In the genomic region with DNA sequence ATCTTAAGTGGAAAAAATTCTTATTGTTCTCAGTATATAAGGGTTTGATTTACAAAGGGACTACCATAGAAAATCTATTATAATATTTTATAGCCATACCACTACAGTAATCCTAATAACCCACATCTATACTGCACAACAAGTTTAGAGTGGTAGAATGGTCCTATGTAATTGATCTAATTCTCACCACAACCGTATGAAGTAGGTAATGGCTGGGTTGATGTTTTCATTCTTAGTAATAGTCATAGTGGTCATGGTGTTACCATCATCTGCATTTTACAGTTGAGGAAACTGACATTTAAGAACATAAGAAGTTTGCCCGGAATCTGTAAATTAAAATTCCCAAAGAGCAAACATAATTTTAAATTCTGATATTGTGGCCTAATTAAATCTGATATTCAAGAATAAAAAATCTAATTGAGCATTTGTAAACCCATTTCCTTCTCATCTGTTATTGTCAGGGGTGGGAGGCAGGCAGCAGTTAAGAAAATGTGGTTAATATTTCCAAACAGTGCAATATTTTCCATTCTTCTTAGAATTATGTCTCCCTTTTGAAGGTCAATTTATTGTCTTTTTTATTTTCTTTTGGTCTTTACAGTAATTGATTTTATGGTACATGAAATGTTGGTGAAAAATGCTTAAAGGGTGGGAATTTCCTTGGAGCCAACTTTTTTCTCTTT, we compare ENCODE assay signal across 30 cellular contexts.
A peak's percentile ranks its signal among the peaks of the same experiment; 100 is the strongest.
DNase-seq lines count a peak whose midpoint lies in the region; ATAC-seq and TF ChIP-seq lines count a peak whose summit lies in the region.
"Had no signal": no experiment of that assay in that cellular context is flagged by ENCODE, and none has a peak within 500 bp of the region (broad histone marks: within the 10 kb centered on the region; RNA-seq: fewer than 3 reads in every experiment).

No MANE protein-coding gene starts in this region.

- TF ChIP-seq CTCF in activated CD8-positive, alpha-beta T cell treated with anti-CD3 and anti-CD28 coated beads for 36 hours (IDR thresholded peaks at IDR 0.05): no peak
- no peak for TF ChIP-seq CTCF in prostate gland (IDR thresholded peaks at IDR 0.05)
- TF ChIP-seq CTCF in transverse colon (IDR thresholded peaks at IDR 0.05): no peak
- no peak for TF ChIP-seq CTCF in right lobe of liver (IDR thresholded peaks at IDR 0.05)

- peaks cover 12% of the 10 kb centered on the region for H3K4me1 ChIP-seq in prostate gland (replicated peaks)
- H3K4me1 ChIP-seq in transverse colon: peaks cover 0 to 16% (median 5%) of the 10 kb centered on the region in 4 donors
- peaks cover 0 to 34% (median 7%) of the 10 kb centered on the region in 4 donors for H3K4me1 ChIP-seq in right lobe of liver
- H3K4me1 ChIP-seq: colonic mucosa had no signal

- no peak for TF ChIP-seq POLR2A in prostate gland (IDR thresholded peaks at IDR 0.05)
- no peak for TF ChIP-seq POLR2A in transverse colon (IDR thresholded peaks at IDR 0.05)
- TF ChIP-seq POLR2A in right lobe of liver (IDR thresholded peaks at IDR 0.05): no peak

- intact Hi-C loops in activated CD8-positive, alpha-beta T cell treated with anti-CD3 and anti-CD28 coated beads for 36 hours (cut with micrococcal nuclease): loop anchor here (10.0 kb wide), 1 partner anchor 124 kb away; no protein-coding TSS in a partner anchor
- intact Hi-C loops in prostate gland (cut with DNase I) (loop anchor here (5.0 to 10.0 kb wide), 4 partner anchors 151 to 504 kb away; partner anchors contain the start of gene INTS6), transverse colon (cut with DNase I; ENCODE audit: low total_unique reads) (loop anchor here (10.0 kb wide), 1 partner anchor 154 kb away; the partner anchor contains the start of gene WDFY2), right lobe of liver (cut with DNase I) (no loop called here)

- H3K36me3 Mint-ChIP-seq in activated CD8-positive, alpha-beta T cell treated with anti-CD3 and anti-CD28 coated beads for 36 hours (ENCODE audit: low read depth): peaks cover 23% of the 10 kb centered on the region
- H3K36me3 Mint-ChIP-seq in activated CD8-positive, alpha-beta T cell treated with anti-CD3 and anti-CD28 coated beads, Interleukin-2, amount 10 ng/mL, durations not matched to agents 7 days and 5 days (ENCODE audit: low read depth): peaks cover 18% of the 10 kb centered on the region
- peaks cover 56% of the 10 kb centered on the region for H3K36me3 Mint-ChIP-seq in activated T-helper 17 cell treated with anti-CD3 and anti-CD28 coated beads, Interleukin-2, amount 50 U/mL, for 72 hours (ENCODE audit: low read depth)

- no peak overlapping the region for H3K4me3 ChIP-seq in prostate gland
- H3K4me3 ChIP-seq in transverse colon: no peak overlapping the region
- no peak overlapping the region for H3K4me3 ChIP-seq in right lobe of liver
- H3K4me3 ChIP-seq: A549, colonic mucosa, SJSA1, spleen had no signal

- H3K27ac ChIP-seq in prostate gland (peak overlapping the region; percentile 77 to 81), transverse colon (peak overlapping the region; percentile 54 to 71 (median 64)), right lobe of liver (peak overlapping the region in 1 of 3 donors; percentile 33)
- H3K27ac ChIP-seq: A549, colonic mucosa, SJSA1 had no signal

- H3K4me1 Mint-ChIP-seq in activated CD8-positive, alpha-beta T cell treated with anti-CD3 and anti-CD28 coated beads for 36 hours (ENCODE audit: low read depth): peaks cover 28% of the 10 kb centered on the region
- H3K4me1 Mint-ChIP-seq in activated CD8-positive, alpha-beta T cell treated with anti-CD3 and anti-CD28 coated beads, Interleukin-2, amount 10 ng/mL, durations not matched to agents 7 days and 5 days (ENCODE audit: low read depth): peaks cover 17% of the 10 kb centered on the region
- H3K4me1 Mint-ChIP-seq in activated T-helper 17 cell treated with anti-CD3 and anti-CD28 coated beads, Interleukin-2, amount 50 U/mL, for 72 hours: peaks cover 16% of the 10 kb centered on the region
- H3K4me1 Mint-ChIP-seq: B cell had no signal

- no peaks in the 10 kb centered on the region for H3K36me3 ChIP-seq in prostate gland
- H3K36me3 ChIP-seq in transverse colon: no peaks in the 10 kb centered on the region
- no peaks in the 10 kb centered on the region for H3K36me3 ChIP-seq in right lobe of liver
- H3K36me3 ChIP-seq: colonic mucosa had no signal

- 89% methylated on average over 2 of the region's 2 CpGs for WGBS in prostate gland
- WGBS in transverse colon (ENCODE audit: low coverage in 1 of 2), 2 donors: 78 to 88% methylated on average over 2 of the region's 2 CpGs
- WGBS in right lobe of liver (ENCODE audit: insufficient coverage, low coverage, low lambda C conversion rate, missing lambda C conversion rate): 90% methylated on average over 2 of the region's 2 CpGs

- in situ Hi-C loops in transverse colon (cut with MboI; ENCODE audit: low pct_ligation_motif_present in 1 of 4, low pct_unique_long_range_greater_than_20kb in 1 of 4, low sequenced_read_pairs in 3 of 4): no loop called here

- ATAC-seq in activated CD8-positive, alpha-beta T cell treated with anti-CD3 and anti-CD28 coated beads for 36 hours: peak; percentile 80
- ATAC-seq in activated CD8-positive, alpha-beta T cell treated with anti-CD3 and anti-CD28 coated beads, Interleukin-2, amount 10 ng/mL, durations not matched to agents 7 days and 5 days: no peak
- ATAC-seq in activated T-helper 17 cell treated with anti-CD3 and anti-CD28 coated beads, Interleukin-2, amount 50 U/mL, for 72 hours (replicated peaks): peak; percentile 94
- no peak for ATAC-seq in HG02938 (IDR thresholded peaks at IDR 0.05; ENCODE audit: unreplicated experiment)
- ATAC-seq in right lobe of liver: no peak
- ATAC-seq: A549, esophagus mucosa, HepG2, left cardiac atrium had no signal

- H3K9me3 ChIP-seq in prostate gland: no peaks in the 10 kb centered on the region
- H3K9me3 ChIP-seq in transverse colon: no peaks in the 10 kb centered on the region
- no peaks in the 10 kb centered on the region for H3K9me3 ChIP-seq in right lobe of liver
- H3K9me3 ChIP-seq: A549, colonic mucosa, SJSA1, spleen had no signal

- DNase-seq in activated CD8-positive, alpha-beta T cell treated with anti-CD3 and anti-CD28 coated beads for 36 hours: no peak
- no peak for DNase-seq in activated CD8-positive, alpha-beta T cell treated with anti-CD3 and anti-CD28 coated beads, Interleukin-2, amount 10 ng/mL, durations not matched to agents 7 days and 5 days
- DNase-seq in prostate gland (ENCODE audit: low spot score) (no peak), transverse colon (no peak), right lobe of liver (no peak), NCI-H2107 treated with DMSO at 0.1 percent for 48 hours (lab: John Stamatoyannopoulos, UW; ENCODE audit: unreplicated experiment) (no peak)
- DNase-seq: activated CD4-positive, alpha-beta T cell treated with anti-CD3 and anti-CD28 coated beads for 4 hours; activated effector memory CD4-positive, alpha-beta T cell treated with anti-CD3 and anti-CD28 coated beads, Interleukin-2, amount 50 U/mL, for 16 hours; colonic mucosa; effector memory CD8-positive, alpha-beta T cell; foreskin melanocyte; GF-D8; H9; left cardiac atrium; NCI-H1105 treated with DMSO at 0.1 percent for 48 hours; NCI-H2029; NCI-H226; retina; spleen; stimulated activated CD4-positive, alpha-beta T cell treated with anti-CD3 and anti-CD28 coated beads, Interleukin-2, amount 100 ng/mL, for 48 hours; stimulated activated naive CD4-positive, alpha-beta T cell; trophoblast cell had no signal

- no peaks in the 10 kb centered on the region for H3K27me3 Mint-ChIP-seq in activated CD8-positive, alpha-beta T cell treated with anti-CD3 and anti-CD28 coated beads for 36 hours
- H3K27me3 Mint-ChIP-seq in activated CD8-positive, alpha-beta T cell treated with anti-CD3 and anti-CD28 coated beads, Interleukin-2, amount 10 ng/mL, durations not matched to agents 7 days and 5 days (ENCODE audit: low read depth): no peaks in the 10 kb centered on the region
- H3K27me3 Mint-ChIP-seq in activated T-helper 17 cell treated with anti-CD3 and anti-CD28 coated beads, Interleukin-2, amount 50 U/mL, for 72 hours: no peaks in the 10 kb centered on the region
- H3K27me3 Mint-ChIP-seq: B cell; effector memory CD8-positive, alpha-beta T cell; memory B cell had no signal

- TF ChIP-seq EP300 in transverse colon (IDR thresholded peaks at IDR 0.05; ENCODE audit: low read depth): no peak

- H3K27me3 ChIP-seq in prostate gland (replicated peaks; ENCODE audit: insufficient read depth): no peaks in the 10 kb centered on the region
- no peaks in the 10 kb centered on the region for H3K27me3 ChIP-seq in transverse colon
- H3K27me3 ChIP-seq in right lobe of liver: no peaks in the 10 kb centered on the region
- H3K27me3 ChIP-seq: colonic mucosa, SJSA1, spleen had no signal

- CTCF ChIA-PET in activated CD8-positive, alpha-beta T cell treated with anti-CD3 and anti-CD28 coated beads for 36 hours (lab: Charles Lee): no interaction called here
- CTCF ChIA-PET in activated CD8-positive, alpha-beta T cell treated with anti-CD3 and anti-CD28 coated beads, Interleukin-2, amount 10 ng/mL, durations not matched to agents 7 days and 5 days (lab: Charles Lee): no interaction called here

- POLR2A ChIA-PET in activated CD8-positive, alpha-beta T cell treated with anti-CD3 and anti-CD28 coated beads for 36 hours (lab: Charles Lee): no interaction called here
- POLR2A ChIA-PET in activated CD8-positive, alpha-beta T cell treated with anti-CD3 and anti-CD28 coated beads, Interleukin-2, amount 10 ng/mL, durations not matched to agents 7 days and 5 days (lab: Charles Lee): no interaction called here

- H3K4me3 Mint-ChIP-seq in activated CD8-positive, alpha-beta T cell treated with anti-CD3 and anti-CD28 coated beads for 36 hours: no peak overlapping the region
- no peak overlapping the region for H3K4me3 Mint-ChIP-seq in activated CD8-positive, alpha-beta T cell treated with anti-CD3 and anti-CD28 coated beads, Interleukin-2, amount 10 ng/mL, durations not matched to agents 7 days and 5 days
- H3K4me3 Mint-ChIP-seq in activated T-helper 17 cell treated with anti-CD3 and anti-CD28 coated beads, Interleukin-2, amount 50 U/mL, for 72 hours: no peak overlapping the region
- H3K4me3 Mint-ChIP-seq: B cell; effector memory CD8-positive, alpha-beta T cell; H9; memory B cell had no signal

- peak overlapping the region; percentile 68 for H3K27ac Mint-ChIP-seq in activated CD8-positive, alpha-beta T cell treated with anti-CD3 and anti-CD28 coated beads for 36 hours
- no peak overlapping the region for H3K27ac Mint-ChIP-seq in activated CD8-positive, alpha-beta T cell treated with anti-CD3 and anti-CD28 coated beads, Interleukin-2, amount 10 ng/mL, durations not matched to agents 7 days and 5 days
- H3K27ac Mint-ChIP-seq in activated T-helper 17 cell treated with anti-CD3 and anti-CD28 coated beads, Interleukin-2, amount 50 U/mL, for 72 hours: peak overlapping the region; percentile 65
- H3K27ac Mint-ChIP-seq: B cell, memory B cell had no signal

- no peaks in the 10 kb centered on the region for H3K9me3 Mint-ChIP-seq in activated CD8-positive, alpha-beta T cell treated with anti-CD3 and anti-CD28 coated beads for 36 hours
- H3K9me3 Mint-ChIP-seq in activated CD8-positive, alpha-beta T cell treated with anti-CD3 and anti-CD28 coated beads, Interleukin-2, amount 10 ng/mL, durations not matched to agents 7 days and 5 days (ENCODE audit: insufficient read depth): no peaks in the 10 kb centered on the region
- H3K9me3 Mint-ChIP-seq in activated T-helper 17 cell treated with anti-CD3 and anti-CD28 coated beads, Interleukin-2, amount 50 U/mL, for 72 hours: no peaks in the 10 kb centered on the region
- H3K9me3 Mint-ChIP-seq: effector memory CD8-positive, alpha-beta T cell; H9; memory B cell had no signal

Comparison
In these comparisons a context has a peak if more than half of its experiments do, and no peak if none do; other contexts are left out.
1. ATAC-seq: peak in activated CD8-positive, alpha-beta T cell treated with anti-CD3 and anti-CD28 coated beads for 36 hours (single experiment) and activated T-helper 17 cell treated with anti-CD3 and anti-CD28 coated beads, Interleukin-2, amount 50 U/mL, for 72 hours (single experiment); none in activated CD8-positive, alpha-beta T cell treated with anti-CD3 and anti-CD28 coated beads, Interleukin-2, amount 10 ng/mL, durations not matched to agents 7 days and 5 days (single experiment), HG02938 (single experiment) and right lobe of liver (0 of 4).
2. intact Hi-C loops: an anchor here in activated CD8-positive, alpha-beta T cell treated with anti-CD3 and anti-CD28 coated beads for 36 hours (10.0 kb wide), prostate gland (5.0 to 10.0 kb wide) and transverse colon (10.0 kb wide); none called in right lobe of liver.